Comparison of ENCODE assay signal across 14 cellular contexts in the genomic region with DNA sequence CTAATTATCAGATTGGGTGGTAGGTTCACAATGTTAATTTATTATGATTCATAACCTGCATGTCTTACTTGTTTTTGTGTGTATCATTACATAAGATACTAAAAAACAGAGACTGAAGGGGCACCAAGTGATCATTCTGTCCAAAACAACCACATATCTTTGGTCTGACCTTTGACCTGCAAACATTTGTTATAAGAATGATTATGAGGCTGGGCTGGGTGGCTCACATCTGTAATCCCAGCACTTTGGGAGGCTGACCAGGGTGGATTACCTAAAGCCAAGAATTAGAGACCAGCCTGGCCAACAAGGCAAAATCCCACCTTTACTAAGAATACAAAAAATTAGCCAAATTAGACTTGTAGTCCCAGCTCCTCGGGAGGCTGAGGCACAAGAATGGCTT.
"Had no signal": no experiment of that assay in that cellular context is flagged by ENCODE, and none has a peak within 500 bp of the region (broad histone marks: within the 10 kb centered on the region; RNA-seq: fewer than 3 reads in every experiment).

No MANE protein-coding gene starts in this region.

- ATAC-seq: foreskin keratinocyte; mucosa of descending colon; naive thymus-derived CD8-positive, alpha-beta T cell had no signal

- H3K27me3 ChIP-seq: esophagus squamous epithelium, foreskin keratinocyte, neutrophil, sigmoid colon, stomach, upper lobe of left lung, uterus had no signal

- H3K36me3 ChIP-seq: uterus had no signal

- H3K4me1 ChIP-seq: esophagus squamous epithelium, foreskin keratinocyte, stomach, upper lobe of left lung, uterus had no signal

- DNase-seq: esophagus squamous epithelium; foreskin keratinocyte; mammary epithelial cell; mucosa of descending colon; naive thymus-derived CD8-positive, alpha-beta T cell; posterior cingulate gyrus; sigmoid colon; small intestine; stimulated activated CD4-positive, alpha-beta T cell treated with anti-CD3 and anti-CD28 coated beads, Interleukin-12 subunit alpha, Interleukin-12 subunit beta, amount 100 ng/mL, for 4 hours; stimulated activated naive CD4-positive, alpha-beta T cell; stomach; upper lobe of left lung; uterus had no signal

- H3K27ac ChIP-seq: esophagus squamous epithelium, foreskin keratinocyte, neutrophil, sigmoid colon, stomach, upper lobe of left lung, uterus had no signal

- H3K9me3 ChIP-seq: esophagus squamous epithelium, mucosa of descending colon, neutrophil, sigmoid colon, stomach, upper lobe of left lung, uterus had no signal

- H3K4me3 ChIP-seq: esophagus squamous epithelium, mucosa of descending colon, sigmoid colon, stomach, upper lobe of left lung, uterus had no signal
